Comparison of ENCODE assay signal across 22 cellular contexts in genomic region chr6:41247882-41248707, GRCh38. TPM values are rescaled to one million over a fixed set of nuclear protein-coding genes. Genes with fewer than 3 reads are reported as not detected.
"Had no signal": no experiment of that assay in that cellular context is flagged by ENCODE, and none has a peak within 500 bp of the region (broad histone marks: within the 10 kb centered on the region; RNA-seq: fewer than 3 reads in every experiment).

No MANE protein-coding gene starts in this region.

- H3K36me3 Mint-ChIP-seq: neural progenitor cell; stimulated activated memory B cell treated with anti-CD40 and anti-IgM and Interleukin-4, amounts not matched to agents 10 μg/mL and 1 μg/mL and 100 μg/mL, for 72 hours had no signal

- H3K27ac Mint-ChIP-seq: activated T-cell treated with anti-CD3 and anti-CD28 coated beads, Interleukin-2, amount 50 U/mL, for 24 hours; neural progenitor cell; stimulated activated memory B cell treated with anti-CD40 and anti-IgM and Interleukin-4, amounts not matched to agents 10 μg/mL and 1 μg/mL and 100 μg/mL, for 72 hours had no signal

- H3K9me3 ChIP-seq: colonic mucosa, lower lobe of right lung, sigmoid colon, spleen, thyroid gland had no signal

- ATAC-seq: foreskin keratinocyte had no signal

- H3K4me1 Mint-ChIP-seq: neural progenitor cell; stimulated activated memory B cell treated with anti-CD40 and anti-IgM and Interleukin-4, amounts not matched to agents 10 μg/mL and 1 μg/mL and 100 μg/mL, for 72 hours had no signal

- H3K9ac ChIP-seq: neural progenitor cell, parathyroid adenoma had no signal

- H3K9me3 Mint-ChIP-seq: activated T-cell treated with anti-CD3 and anti-CD28 coated beads, Interleukin-2, amount 50 U/mL, for 24 hours; stimulated activated memory B cell treated with anti-CD40 and anti-IgM and Interleukin-4, amounts not matched to agents 10 μg/mL and 1 μg/mL and 100 μg/mL, for 72 hours had no signal

- H3K36me3 ChIP-seq: colonic mucosa, lower lobe of right lung, neural progenitor cell, sigmoid colon, spleen, thyroid gland had no signal

- FAIRE-seq: endothelial cell of umbilical vein had no signal

- DNase-seq: activated CD4-positive, alpha-beta T cell treated with anti-CD3 and anti-CD28 coated beads for 1 hour; activated CD4-positive, alpha-beta T cell treated with anti-CD3 and anti-CD28 coated beads, Interleukin-2, amount 50 U/mL, for 48 hours; activated naive CD4-positive, alpha-beta T cell treated with anti-CD3 and anti-CD28 coated beads, Interleukin-2, amount 50 U/mL, for 16 hours; activated T-cell treated with anti-CD3 and anti-CD28 coated beads, Interleukin-2, amount 50 U/mL, for 24 hours; amniotic stem cell; caudate nucleus; colonic mucosa; effector CD4-positive, alpha-beta T cell; foreskin keratinocyte; glutamatergic neuron; hypothalamus; lower lobe of right lung; sigmoid colon; spleen; stimulated activated CD4-positive, alpha-beta T cell treated with anti-CD3 and anti-CD28 coated beads, Interleukin-1b, Interleukin-23, amount 100 ng/mL, for 48 hours; T-helper 9 cell; thyroid gland had no signal

- H3K27me3 ChIP-seq: colonic mucosa, neural progenitor cell, sigmoid colon, thyroid gland had no signal

- H3K4me1 ChIP-seq: colonic mucosa, foreskin keratinocyte, lower lobe of right lung, neural progenitor cell, parathyroid adenoma, sigmoid colon, spleen, thyroid gland had no signal

- H3K27me3 Mint-ChIP-seq: activated T-cell treated with anti-CD3 and anti-CD28 coated beads, Interleukin-2, amount 50 U/mL, for 24 hours had no signal

- H3K4me2 ChIP-seq: neural progenitor cell had no signal

- H3K4me3 ChIP-seq: colonic mucosa, lower lobe of right lung, neural progenitor cell, sigmoid colon, spleen, thyroid gland had no signal

- H3K4me3 Mint-ChIP-seq: activated T-cell treated with anti-CD3 and anti-CD28 coated beads, Interleukin-2, amount 50 U/mL, for 24 hours; neural progenitor cell; stimulated activated memory B cell treated with anti-CD40 and anti-IgM and Interleukin-4, amounts not matched to agents 10 μg/mL and 1 μg/mL and 100 μg/mL, for 72 hours had no signal

- H3K79me2 ChIP-seq: parathyroid adenoma had no signal

- H3K27ac ChIP-seq: colonic mucosa, foreskin keratinocyte, lower lobe of right lung, neural progenitor cell, parathyroid adenoma, sigmoid colon, spleen, thyroid gland had no signal

- H2AFZ ChIP-seq: neural progenitor cell, parathyroid adenoma had no signal

RNA-seq across cellular contexts. Expression of gene TREML4, which starts 19.9 kb away (rescaled TPM):
- total RNA-seq: colonic mucosa, endothelial cell of umbilical vein, foreskin keratinocyte, lower lobe of right lung, sigmoid colon, thyroid gland, urinary bladder had no signal
- polyA plus RNA-seq: endothelial cell of umbilical vein, foreskin keratinocyte had no signal

RNA-seq across cellular contexts. Expression of gene TREM1, which starts 38.4 kb away (rescaled TPM):
- total RNA-seq: endothelial cell of umbilical vein, foreskin keratinocyte had no signal
- polyA plus RNA-seq: endothelial cell of umbilical vein, foreskin keratinocyte had no signal

RNA-seq across cellular contexts. Expression of gene TREML2, which starts 47.1 kb away (rescaled TPM):
- total RNA-seq: endothelial cell of umbilical vein, sigmoid colon, thyroid gland had no signal
- polyA plus RNA-seq: endothelial cell of umbilical vein had no signal
